ENCODE assay signal across 17 cellular contexts in genomic region chr1:100076319-100076718, GRCh38. TPM values are rescaled to one million over a fixed set of nuclear protein-coding genes. Genes with fewer than 3 reads are reported as not detected.
DNase-seq lines count a peak whose midpoint lies in the region; ATAC-seq and TF ChIP-seq lines count a peak whose summit lies in the region.
"Had no signal": no experiment of that assay in that cellular context is flagged by ENCODE, and none has a peak within 500 bp of the region (broad histone marks: within the 10 kb centered on the region; RNA-seq: fewer than 3 reads in every experiment).

No MANE protein-coding gene starts in this region.

- intact Hi-C loops in PC-3 (cut with micrococcal nuclease) = no loop called here

- H3K23ac ChIP-seq in trophoblast cell (ENCODE audit: low read length) = no peak overlapping the region

- no peak for DNase-seq in stimulated activated effector memory CD8-positive, alpha-beta T cell treated with anti-CD3 and anti-CD28 coated beads, Interleukin-12 subunit alpha, Interleukin-12 subunit beta, amount 100 ng/mL, for 72 hours (ENCODE audit: low spot score in 2 of 2)
- DNase-seq in trophoblast cell = no peak
- DNase-seq in PC-3 = no peak
- DNase-seq in GM13977 (ENCODE audit: low spot score) = no peak
- DNase-seq: activated naive CD4-positive, alpha-beta T cell treated with Interleukin-2 at 50 U/mL for 16 hours; cortex of kidney; DMS53; natural killer cell; NCI-H1436; NCI-H2227 treated with DMSO at 0.1 percent for 48 hours; small intestine had no signal

- no peaks in the 10 kb centered on the region for H3K9me3 Mint-ChIP-seq in stimulated activated effector memory CD8-positive, alpha-beta T cell treated with anti-CD3 and anti-CD28 coated beads, Interleukin-12 subunit alpha, Interleukin-12 subunit beta, amount 100 ng/mL, for 72 hours
- H3K9me3 Mint-ChIP-seq: natural killer cell had no signal

- no peak overlapping the region for H4K12ac ChIP-seq in trophoblast cell (ENCODE audit: low read depth, low read length)

- no peak overlapping the region for H4K8ac ChIP-seq in trophoblast cell (ENCODE audit: low read depth, low read length)

- H3K9me2 ChIP-seq in PC-3 (replicated peaks; ENCODE audit: low read length) = no peaks in the 10 kb centered on the region

- H3K27ac ChIP-seq in trophoblast cell (ENCODE audit: low read depth, low read length) (no peak overlapping the region), PC-3 (ENCODE audit: low read length) (no peak overlapping the region)
- H3K27ac ChIP-seq: BLaER1 treated with 17β-estradiol and CSF1 and Interleukin-3, amounts not matched to agents 10 nM and 100 nM; gastroesophageal sphincter; tibial nerve had no signal

- no peak overlapping the region for H3K14ac ChIP-seq in trophoblast cell (ENCODE audit: low read length)

- no peak overlapping the region for H2BK5ac ChIP-seq in trophoblast cell (ENCODE audit: low read depth, low read length, poor library complexity)

- H3K4me1 Mint-ChIP-seq in stimulated activated effector memory CD8-positive, alpha-beta T cell treated with anti-CD3 and anti-CD28 coated beads, Interleukin-12 subunit alpha, Interleukin-12 subunit beta, amount 100 ng/mL, for 72 hours = no peaks in the 10 kb centered on the region

- no peak overlapping the region for H3K18ac ChIP-seq in trophoblast cell (ENCODE audit: low read length)

- POLR2A ChIA-PET in PC-3 (lab: Charles Lee; ENCODE audit: unreplicated experiment) = no interaction called here

- peaks cover 17 to 36% of the 10 kb centered on the region in 2 experiments for H3K36me3 ChIP-seq in trophoblast cell (ENCODE audit: control insufficient read depth in 1 of 2, insufficient read depth in 2 of 2, low read length in 2 of 2)
- peaks cover 47% of the 10 kb centered on the region for H3K36me3 ChIP-seq in PC-3 (ENCODE audit: low read depth, low read length)

- H3K4me1 ChIP-seq in trophoblast cell (ENCODE audit: control insufficient read depth in 1 of 2, insufficient read depth in 2 of 2, low read length in 2 of 2) = no peaks in the 10 kb centered on the region
- no peaks in the 10 kb centered on the region for H3K4me1 ChIP-seq in PC-3 (ENCODE audit: insufficient read depth, low read length)

- H2BK12ac ChIP-seq in trophoblast cell (ENCODE audit: low read length) = no peak overlapping the region

- no peaks in the 10 kb centered on the region for H3K79me1 ChIP-seq in trophoblast cell (ENCODE audit: low read length)

- CTCF ChIA-PET in PC-3 (lab: Charles Lee) = no interaction called here

- TF ChIP-seq CTCF in PC-3 (conservative IDR thresholded peaks at IDR 0.05; ENCODE audit: low read depth, low read length) = no peak
- TF ChIP-seq CTCF in GM13977 (IDR thresholded peaks at IDR 0.05; ENCODE audit: extremely low read depth, insufficient read depth, missing control alignments) = no peak

- no peaks in the 10 kb centered on the region for H3K9me3 ChIP-seq in trophoblast cell (ENCODE audit: insufficient read depth, low read depth, low read length)
- no peaks in the 10 kb centered on the region for H3K9me3 ChIP-seq in PC-3 (ENCODE audit: low read length)
- H3K9me3 ChIP-seq: BLaER1 treated with 17β-estradiol and CSF1 and Interleukin-3, amounts not matched to agents 10 nM and 100 nM; gastroesophageal sphincter; tibial nerve had no signal

- ATAC-seq in GM18867 (IDR thresholded peaks at IDR 0.05; ENCODE audit: unreplicated experiment) (peak; percentile 6), GM21423 (IDR thresholded peaks at IDR 0.05; ENCODE audit: unreplicated experiment) (peak; percentile 1), HG03460 (IDR thresholded peaks at IDR 0.05; ENCODE audit: unreplicated experiment) (peak; percentile 5), PC-3 (no peak)
- no peak for ATAC-seq in stimulated activated effector memory CD8-positive, alpha-beta T cell treated with anti-CD3 and anti-CD28 coated beads, Interleukin-12 subunit alpha, Interleukin-12 subunit beta, amount 100 ng/mL, for 72 hours
- ATAC-seq: gastroesophageal sphincter, natural killer cell had no signal

- H3K4ac ChIP-seq in trophoblast cell (ENCODE audit: low read depth, low read length) = no peak overlapping the region

- H2AFZ ChIP-seq in trophoblast cell (ENCODE audit: insufficient read depth, low read length, poor library complexity) (no peak overlapping the region), PC-3 (ENCODE audit: low read length) (no peak overlapping the region)

- BruUV-seq in PC-3 (replicated peaks; lab: Mats Ljungman, UMichigan) = no TSS peak

- H3K4me2 ChIP-seq in trophoblast cell (ENCODE audit: low read length) = no peak overlapping the region
- no peak overlapping the region for H3K4me2 ChIP-seq in PC-3 (ENCODE audit: low read length)
- H3K4me2 ChIP-seq: BLaER1 treated with 17β-estradiol and CSF1 and Interleukin-3, amounts not matched to agents 10 nM and 100 nM had no signal

- H3K4me3 Mint-ChIP-seq in stimulated activated effector memory CD8-positive, alpha-beta T cell treated with anti-CD3 and anti-CD28 coated beads, Interleukin-12 subunit alpha, Interleukin-12 subunit beta, amount 100 ng/mL, for 72 hours = no peak overlapping the region
- H3K4me3 Mint-ChIP-seq: natural killer cell had no signal

- no peak overlapping the region for H4K91ac ChIP-seq in trophoblast cell (ENCODE audit: low read depth, low read length)

- H3K27me3 ChIP-seq in trophoblast cell (ENCODE audit: insufficient read depth, low read length) (no peaks in the 10 kb centered on the region), PC-3 (ENCODE audit: low read length) (no peaks in the 10 kb centered on the region)
- H3K27me3 ChIP-seq: BLaER1 treated with 17β-estradiol and CSF1 and Interleukin-3, amounts not matched to agents 10 nM and 100 nM; gastroesophageal sphincter; tibial nerve had no signal

- H3K79me2 ChIP-seq in trophoblast cell (ENCODE audit: control insufficient read depth, insufficient read depth, low read length, poor library complexity) = no peaks in the 10 kb centered on the region
- H3K79me2 ChIP-seq in PC-3 (ENCODE audit: low read length) = no peaks in the 10 kb centered on the region

- no peak overlapping the region for H3K4me3 ChIP-seq in trophoblast cell (ENCODE audit: low read depth, low read length)
- no peak overlapping the region for H3K4me3 ChIP-seq in PC-3 (ENCODE audit: low read length)
- H3K4me3 ChIP-seq: BLaER1 treated with 17β-estradiol and CSF1 and Interleukin-3, amounts not matched to agents 10 nM and 100 nM; gastroesophageal sphincter; tibial nerve had no signal

- in situ Hi-C loops in GM13977 (cut with MboI; ENCODE audit: low pct_unique_long_range_greater_than_20kb, low sequenced_read_pairs, unreplicated experiment) = no loop called here

- H4K20me1 ChIP-seq in PC-3 (ENCODE audit: low read length) = no peaks in the 10 kb centered on the region

- no CpG with 5 or more reads among the region's 2 CpGs for WGBS in trophoblast cell (ENCODE audit: extremely low coverage, insufficient coverage, insufficient read length)

- no peak overlapping the region for H2AK5ac ChIP-seq in trophoblast cell (ENCODE audit: low read length)

- no peak overlapping the region for H2BK120ac ChIP-seq in trophoblast cell (ENCODE audit: insufficient read depth, low read length, poor library complexity)

- H3K27ac Mint-ChIP-seq in stimulated activated effector memory CD8-positive, alpha-beta T cell treated with anti-CD3 and anti-CD28 coated beads, Interleukin-12 subunit alpha, Interleukin-12 subunit beta, amount 100 ng/mL, for 72 hours = peak overlapping the region; percentile 45

- H3K36me3 Mint-ChIP-seq in stimulated activated effector memory CD8-positive, alpha-beta T cell treated with anti-CD3 and anti-CD28 coated beads, Interleukin-12 subunit alpha, Interleukin-12 subunit beta, amount 100 ng/mL, for 72 hours = peaks cover 100% of the 10 kb centered on the region

- no peak overlapping the region for H3K9ac ChIP-seq in trophoblast cell (ENCODE audit: low read length)
- H3K9ac ChIP-seq in PC-3 (ENCODE audit: low read length) = no peak overlapping the region
- H3K9ac ChIP-seq: BLaER1 treated with 17β-estradiol and CSF1 and Interleukin-3, amounts not matched to agents 10 nM and 100 nM had no signal

- H3F3A ChIP-seq in PC-3 (ENCODE audit: low read length, unreplicated experiment) = no peaks in the 10 kb centered on the region

RNA-seq across cellular contexts. Expression of gene SASS6, which starts 56.4 kb away (rescaled TPM):
- polyA plus RNA-seq in trophoblast cell (2013) = 7.6 and 7.7 TPM in 2 replicates
- 9.0 and 9.2 TPM in 2 replicates for total RNA-seq in PC-3 (2014; rRNA removed)

RNA-seq across cellular contexts. Expression of gene TRMT13, which starts 56.6 kb away (rescaled TPM):
- polyA plus RNA-seq in trophoblast cell (2013) = 6.4 and 7.5 TPM in 2 replicates
- 6.7 and 9.4 TPM in 2 replicates for total RNA-seq in PC-3 (2014; rRNA removed)

Comparison
In these comparisons a context has a peak if more than half of its experiments do, and no peak if none do; other contexts are left out.
1. ATAC-seq: peak in GM18867 (single experiment), GM21423 (single experiment) and HG03460 (single experiment); none in stimulated activated effector memory CD8-positive, alpha-beta T cell treated with anti-CD3 and anti-CD28 coated beads, Interleukin-12 subunit alpha, Interleukin-12 subunit beta, amount 100 ng/mL, for 72 hours (single experiment) and PC-3 (single experiment).